Comparison of ENCODE assay signal across 34 cellular contexts in genomic region chr2:202736826-202737225, GRCh38.
"Had no signal": no experiment of that assay in that cellular context is flagged by ENCODE, and none has a peak within 500 bp of the region (broad histone marks: within the 10 kb centered on the region; RNA-seq: fewer than 3 reads in every experiment).

No MANE protein-coding gene starts in this region.

- H3K27me3 Mint-ChIP-seq: activated CD4-positive, alpha-beta T cell treated with anti-CD3 and anti-CD28 coated beads, Interleukin-2, amount 10 ng/mL, durations not matched to agents 24 days and 14 days; activated naive CD8-positive, alpha-beta T cell treated with anti-CD3 and anti-CD28 coated beads, Interleukin-2, amount 10 ng/mL, durations not matched to agents 7 days and 5 days; central memory CD8-positive, alpha-beta T cell had no signal

- H3K27me3 ChIP-seq: ascending aorta, cardiac muscle cell, colonic mucosa, MG63, Peyer's patch had no signal

- H3K27ac Mint-ChIP-seq: activated CD4-positive, alpha-beta T cell treated with anti-CD3 and anti-CD28 coated beads, Interleukin-2, amount 10 ng/mL, durations not matched to agents 24 days and 14 days; activated CD8-positive, alpha-beta T cell treated with anti-CD3 and anti-CD28 coated beads, Interleukin-2, amount 10 ng/mL, durations not matched to agents 7 days and 5 days had no signal

- H3K9me3 ChIP-seq: ascending aorta, colonic mucosa had no signal

- DNase-seq: activated CD4-positive, alpha-beta T cell treated with anti-CD3 and anti-CD28 coated beads for 1 hour; activated CD4-positive, alpha-beta T cell treated with anti-CD3 and anti-CD28 coated beads, Interleukin-2, amount 10 ng/mL, durations not matched to agents 24 days and 14 days; activated CD4-positive, alpha-beta T cell treated with anti-CD3 and anti-CD28 coated beads, Interleukin-2, amount 50 U/mL, for 48 hours; activated CD4-positive, CD25-positive, alpha-beta regulatory T cell; activated CD8-positive, alpha-beta T cell treated with anti-CD3 and anti-CD28 coated beads, Interleukin-2, amount 10 ng/mL, durations not matched to agents 7 days and 5 days; activated effector memory CD4-positive, alpha-beta T cell treated with Interleukin-2 at 50 U/mL for 16 hours; activated naive CD8-positive, alpha-beta T cell treated with anti-CD3 and anti-CD28 coated beads, Interleukin-2, amount 10 ng/mL, durations not matched to agents 7 days and 5 days; activated T-cell treated with anti-CD3 and anti-CD28 coated beads, Interleukin-2, amount 50 U/mL, for 4 hours; amygdala; colonic mucosa; Kasumi-1; KG1; MG63; NCI-H1048; NCI-H1105 treated with DMSO at 0.1 percent for 48 hours; NCI-H1436; NCI-H1694; NCI-H1930; NCI-H2081 treated with DMSO at 0.1 percent for 48 hours; NCI-H226; NCI-H446 treated with DMSO at 0.1 percent for 48 hours; NCI-H524; PC-3; Peyer's patch; SIG-M5; T-helper 1 cell; T1000; WERI-Rb-1 had no signal

- H3K4me1 ChIP-seq: ascending aorta, colonic mucosa, Peyer's patch had no signal

- ATAC-seq: activated CD8-positive, alpha-beta T cell treated with anti-CD3 and anti-CD28 coated beads, Interleukin-2, amount 10 ng/mL, durations not matched to agents 7 days and 5 days; activated T-cell treated with anti-CD3 and anti-CD28 coated beads, Interleukin-2, amount 50 U/mL, for 4 hours; PC-3; Right ventricle myocardium inferior; SK-N-SH treated with all-trans-retinoic acid at 6 μM for 48 hours had no signal

- H3K4me1 Mint-ChIP-seq: activated CD4-positive, alpha-beta T cell treated with anti-CD3 and anti-CD28 coated beads, Interleukin-2, amount 10 ng/mL, durations not matched to agents 24 days and 14 days; central memory CD8-positive, alpha-beta T cell had no signal

- H3K27ac ChIP-seq: ascending aorta, cardiac muscle cell, colonic mucosa, Peyer's patch, RWPE1, WERI-Rb-1 had no signal

- H3K4me3 Mint-ChIP-seq: activated CD4-positive, alpha-beta T cell treated with anti-CD3 and anti-CD28 coated beads, Interleukin-2, amount 10 ng/mL, durations not matched to agents 24 days and 14 days; activated CD8-positive, alpha-beta T cell treated with anti-CD3 and anti-CD28 coated beads, Interleukin-2, amount 10 ng/mL, durations not matched to agents 7 days and 5 days; activated naive CD8-positive, alpha-beta T cell treated with anti-CD3 and anti-CD28 coated beads, Interleukin-2, amount 10 ng/mL, durations not matched to agents 7 days and 5 days; activated T-cell treated with anti-CD3 and anti-CD28 coated beads, Interleukin-2, amount 50 U/mL, for 4 hours; central memory CD8-positive, alpha-beta T cell had no signal

- H3K36me3 ChIP-seq: cardiac muscle cell, colonic mucosa, MG63, WERI-Rb-1 had no signal

- H3K4me3 ChIP-seq: ascending aorta, cardiac muscle cell, colonic mucosa, MG63, Peyer's patch had no signal
